In the genomic region with DNA sequence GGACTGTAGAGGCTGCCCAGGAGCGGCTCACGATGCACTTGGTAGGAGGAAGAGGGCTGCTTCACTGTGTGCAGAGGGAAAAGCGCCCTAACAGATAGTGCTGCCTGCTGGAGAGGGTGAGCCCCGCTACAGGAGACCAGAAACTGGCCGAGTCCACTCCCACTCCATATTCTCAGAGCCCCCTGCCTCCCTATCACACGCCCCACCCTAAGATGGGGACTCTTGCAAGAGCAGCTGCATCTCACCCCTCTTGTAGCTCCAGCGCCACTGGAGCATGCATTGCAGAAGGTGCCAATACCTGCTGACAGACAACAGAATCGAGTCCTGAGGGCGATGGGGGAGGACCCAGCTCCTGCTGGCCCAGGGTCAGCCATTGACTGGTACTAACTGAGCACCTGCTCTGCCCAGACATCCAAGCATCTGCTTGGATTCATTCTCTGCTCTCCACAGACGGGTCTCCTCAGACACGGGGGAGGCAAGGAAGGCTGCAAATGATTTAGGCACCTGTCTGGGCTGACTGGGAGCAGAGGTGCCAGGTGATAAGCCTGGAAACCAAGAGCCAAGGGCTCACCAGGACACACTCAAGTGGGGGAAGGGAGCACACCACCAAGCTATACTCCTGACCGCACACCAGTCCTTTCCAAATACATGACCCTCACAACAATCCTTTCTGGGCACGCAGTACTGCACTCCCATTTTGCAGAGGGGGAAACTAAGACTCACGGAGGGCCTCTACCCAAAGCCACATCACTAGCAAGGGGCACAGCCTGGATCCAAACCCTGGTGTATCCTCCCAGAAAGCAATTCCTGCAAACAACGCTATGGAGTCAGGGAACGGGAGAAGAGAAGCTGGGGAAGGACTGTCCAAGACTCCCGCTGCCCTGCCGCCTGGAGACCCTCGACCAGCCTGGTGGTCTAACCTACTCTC, we compare ENCODE assay signal across 8 cellular contexts. TPM values are rescaled to one million over a fixed set of nuclear protein-coding genes. Genes with fewer than 3 reads are reported as not detected.
DNase-seq lines count a peak whose midpoint lies in the region; ATAC-seq and TF ChIP-seq lines count a peak whose summit lies in the region.

No MANE protein-coding gene starts in this region.

- no peak overlapping the region for H3K9ac ChIP-seq in trophoblast cell (ENCODE audit: low read length)

- H2AFZ ChIP-seq in trophoblast cell (ENCODE audit: insufficient read depth, low read length, poor library complexity), result no peak overlapping the region

- intact Hi-C loops in Panc1 (cut with micrococcal nuclease; ENCODE audit: unreplicated experiment), result no loop called here

- no peak overlapping the region for H4K8ac ChIP-seq in trophoblast cell (ENCODE audit: low read depth, low read length)

- WGBS in trophoblast cell (ENCODE audit: extremely low coverage, insufficient coverage, insufficient read length), result no CpG with 5 or more reads among the region's 19 CpGs

- ATAC-seq in Panc1 (no peak), GM19467 (IDR thresholded peaks at IDR 0.05; ENCODE audit: unreplicated experiment) (no peak), HG03432 (IDR thresholded peaks at IDR 0.05; ENCODE audit: unreplicated experiment) (no peak), omental fat pad (ENCODE audit: low FRiP score) (no peak)

- no peak overlapping the region for H3K18ac ChIP-seq in trophoblast cell (ENCODE audit: low read length)

- no peak overlapping the region for H3K23ac ChIP-seq in trophoblast cell (ENCODE audit: low read length)

- H2BK12ac ChIP-seq in trophoblast cell (ENCODE audit: low read length), result no peak overlapping the region

- H3K27ac ChIP-seq in DOHH2 (ENCODE audit: low read depth, low read length) (0 out of 2 replicates have a peak overlapping the region, but pooled peaks have one; percentile 8), Panc1 (ENCODE audit: low read length) (peak overlapping the region; percentile 54; the same call in 1 of the 2 replicates), trophoblast cell (ENCODE audit: low read depth, low read length) (no peak overlapping the region)

- H3K79me2 ChIP-seq in DOHH2 (ENCODE audit: control insufficient read depth, low read length) (peaks cover 64% of the 10 kb centered on the region), trophoblast cell (ENCODE audit: control insufficient read depth, insufficient read depth, low read length, poor library complexity) (peaks cover 48% of the 10 kb centered on the region)

- H3K9me2 ChIP-seq in DOHH2 (replicated peaks; ENCODE audit: control insufficient read depth, low read length), result no peaks in the 10 kb centered on the region

- DNase-seq in Panc1 (ENCODE audit: low read depth, low spot score) (no peak), epithelial cell of proximal tubule (ENCODE audit: low read depth) (no peak), trophoblast cell (no peak), DMS114 treated with DMSO at 0.1 percent for 48 hours (lab: John Stamatoyannopoulos, UW; ENCODE audit: unreplicated experiment) (no peak), omental fat pad (ENCODE audit: low spot score) (no peak)

- BruUV-seq in Panc1 (replicated peaks; lab: Mats Ljungman, UMichigan), result no TSS peak

- POLR2A ChIA-PET in Panc1 (lab: Charles Lee), result no interaction called here

- peak overlapping the region; percentile 50 for H4K91ac ChIP-seq in trophoblast cell (ENCODE audit: low read depth, low read length)

- peak overlapping the region; percentile 91 for H3K4ac ChIP-seq in trophoblast cell (ENCODE audit: low read depth, low read length)

- CTCF ChIA-PET in Panc1 (lab: Charles Lee), result no interaction called here

- peak overlapping the region; percentile 1 for H4K12ac ChIP-seq in trophoblast cell (ENCODE audit: low read depth, low read length)

- H3K27me3 ChIP-seq in DOHH2 (ENCODE audit: control insufficient read depth, low read length) (no peaks in the 10 kb centered on the region), Panc1 (ENCODE audit: control insufficient read depth, insufficient read depth, low read length) (no peaks in the 10 kb centered on the region), trophoblast cell (ENCODE audit: insufficient read depth, low read length) (no peaks in the 10 kb centered on the region)

- no peak overlapping the region for H2AK5ac ChIP-seq in trophoblast cell (ENCODE audit: low read length)

- no peaks in the 10 kb centered on the region for H3F3A ChIP-seq in DOHH2 (ENCODE audit: control insufficient read depth, insufficient read depth)

- H3K4me1 ChIP-seq in DOHH2 (ENCODE audit: control insufficient read depth, low read length) (peaks cover 41% of the 10 kb centered on the region), Panc1 (ENCODE audit: control insufficient read depth, insufficient read depth, low read length) (peaks cover 7% of the 10 kb centered on the region; the same call in 1 of the 2 replicates), trophoblast cell (ENCODE audit: control insufficient read depth in 1 of 2, insufficient read depth in 2 of 2, low read length in 2 of 2) (peaks cover 13 to 25% of the 10 kb centered on the region in 2 experiments)

- H3K36me3 ChIP-seq in DOHH2 (ENCODE audit: control insufficient read depth, low read length) (peaks cover 22% of the 10 kb centered on the region), Panc1 (ENCODE audit: control insufficient read depth, insufficient read depth, low read length) (no peaks in the 10 kb centered on the region), trophoblast cell (ENCODE audit: control insufficient read depth in 1 of 2, insufficient read depth in 2 of 2, low read length in 2 of 2) (no peaks in the 10 kb centered on the region)

- H3K4me2 ChIP-seq in DOHH2 (ENCODE audit: low read length) (peak overlapping the region; percentile 78), trophoblast cell (ENCODE audit: low read length) (peak overlapping the region; percentile 87)

- H2BK5ac ChIP-seq in trophoblast cell (ENCODE audit: low read depth, low read length, poor library complexity), result no peak overlapping the region

- H3K79me1 ChIP-seq in trophoblast cell (ENCODE audit: low read length), result peaks cover 14% of the 10 kb centered on the region

- H3K14ac ChIP-seq in trophoblast cell (ENCODE audit: low read length), result peak overlapping the region; percentile 84

- H3K4me3 ChIP-seq in DOHH2 (ENCODE audit: low read length) (peak overlapping the region; percentile 92), Panc1 (ENCODE audit: low read depth in 2 of 2, low read length in 2 of 2) (peak overlapping the region; percentile 73 to 78), epithelial cell of proximal tubule (ENCODE audit: low read depth, low read length) (peak overlapping the region; percentile 95), trophoblast cell (ENCODE audit: low read depth, low read length) (peak overlapping the region; percentile 100)

- H4K20me1 ChIP-seq in DOHH2 (ENCODE audit: control insufficient read depth, insufficient read depth, low read depth, low read length), result peaks cover 30% of the 10 kb centered on the region

- H3K9me3 ChIP-seq in DOHH2 (ENCODE audit: control insufficient read depth, insufficient read depth, low read length), result no peaks in the 10 kb centered on the region
- no peaks in the 10 kb centered on the region for H3K9me3 ChIP-seq in Panc1 (ENCODE audit: control insufficient read depth, insufficient read depth, low read depth, low read length)
- no peaks in the 10 kb centered on the region for H3K9me3 ChIP-seq in trophoblast cell (ENCODE audit: insufficient read depth, low read depth, low read length)

- H2BK120ac ChIP-seq in trophoblast cell (ENCODE audit: insufficient read depth, low read length, poor library complexity), result no peak overlapping the region

- in situ Hi-C loops in Panc1 (cut with HindIII; ENCODE audit: low pct_unique_long_range_greater_than_20kb, low sequenced_read_pairs), result no loop called here

- TF ChIP-seq CTCF in DOHH2 (IDR thresholded peaks at IDR 0.05; ENCODE audit: low read depth, low read length, poor library complexity, severe bottlenecking) (no peak), Panc1 (IDR thresholded peaks at IDR 0.05) (no peak), epithelial cell of proximal tubule (conservative IDR thresholded peaks at IDR 0.05; ENCODE audit: low read depth, low read length) (no peak), omental fat pad (IDR thresholded peaks at IDR 0.05) (no peak)

RNA-seq across cellular contexts. Expression of a gene that starts 1.6 kb away (rescaled TPM):
- total RNA-seq in Panc1 (2021; ENCODE audit: unreplicated experiment) (17.3 TPM), epithelial cell of proximal tubule (32.2 and 35.0 TPM in 2 replicates), omental fat pad (10 to 100 TPM; 28.3 to 54.0 (median 44.2) TPM)
- polyA plus RNA-seq in Panc1 (2012; ENCODE audit: insufficient read length), result 20.0 TPM
- 25.7 and 26.4 TPM in 2 replicates for polyA plus RNA-seq in trophoblast cell (2013)
